8 cellular contexts compared by ENCODE assay signal in genomic region chr2:94986392-94986963, GRCh38. TPM values are rescaled to one million over a fixed set of nuclear protein-coding genes. Genes with fewer than 3 reads are reported as not detected.
DNase-seq lines count a peak whose midpoint lies in the region; ATAC-seq and TF ChIP-seq lines count a peak whose summit lies in the region.

No MANE protein-coding gene starts in this region.

- H3K27me3 ChIP-seq in DOHH2 (ENCODE audit: control insufficient read depth, low read length) = peaks cover 3% of the 10 kb centered on the region; the same call in 1 of the 2 replicates

- H3K36me3 ChIP-seq in DOHH2 (ENCODE audit: control insufficient read depth, low read length) = no peaks in the 10 kb centered on the region

- no peak overlapping the region for H3K4me2 ChIP-seq in DOHH2 (ENCODE audit: low read length)

- DNase-seq in HT1080 (ENCODE audit: low read depth) (peak; percentile 31), RPMI8226 (peak; percentile 78), T47D (ENCODE audit: low read depth in 1 of 2, low spot score in 1 of 2) (peak; percentile 28 to 75), iris pigment epithelial cell (ENCODE audit: low read depth) (peak; percentile 75), GF-D8 (lab: John Stamatoyannopoulos, UW) (no peak)
- peak in 2 of 3 donors; percentile 4 to 5 for DNase-seq in stimulated activated CD4-positive, alpha-beta T cell treated with anti-CD3 and anti-CD28 coated beads, TNF-alpha, amount 100 ng/mL, for 1 hour (ENCODE audit: low read depth in 3 of 3, low spot score in 1 of 3)

- in situ Hi-C loops in T47D (cut with HindIII; ENCODE audit: low pct_unique_long_range_greater_than_20kb, low sequenced_read_pairs) = no loop called here

- H3K4me1 ChIP-seq in DOHH2 (ENCODE audit: control insufficient read depth, low read length) = no peaks in the 10 kb centered on the region

- H3K9me2 ChIP-seq in DOHH2 (replicated peaks; ENCODE audit: control insufficient read depth, low read length) = no peaks in the 10 kb centered on the region

- no peaks in the 10 kb centered on the region for H3F3A ChIP-seq in DOHH2 (ENCODE audit: control insufficient read depth, insufficient read depth)

- no peaks in the 10 kb centered on the region for H4K20me1 ChIP-seq in DOHH2 (ENCODE audit: control insufficient read depth, insufficient read depth, low read depth, low read length)

- H3K4me3 ChIP-seq in DOHH2 (ENCODE audit: low read length) = no peak overlapping the region

- H3K27ac ChIP-seq in DOHH2 (ENCODE audit: low read depth, low read length) = no peak overlapping the region

- no peaks in the 10 kb centered on the region for H3K79me2 ChIP-seq in DOHH2 (ENCODE audit: control insufficient read depth, low read length)

- peak; percentile 63 for TF ChIP-seq CTCF in DOHH2 (IDR thresholded peaks at IDR 0.05; ENCODE audit: low read depth, low read length, poor library complexity, severe bottlenecking)

- ATAC-seq in GM19455 (IDR thresholded peaks at IDR 0.05; ENCODE audit: unreplicated experiment) = peak; percentile 81

- no peaks in the 10 kb centered on the region for H3K9me3 ChIP-seq in DOHH2 (ENCODE audit: control insufficient read depth, insufficient read depth, low read length)

RNA-seq across cellular contexts. Expression of gene MAL, which starts 39.0 kb away (rescaled TPM):
- not detected in 2 replicates for total RNA-seq in HT1080 (2014; rRNA removed; shearing (Covaris generic))
- not detected in 2 replicates for polyA plus RNA-seq in HT1080 (2015; cell fraction: cytosol; rRNA removed)
- polyA plus RNA-seq in HT1080 (2015; cell fraction: nucleus; rRNA removed) = not detected in 2 replicates
